In the genomic region with DNA sequence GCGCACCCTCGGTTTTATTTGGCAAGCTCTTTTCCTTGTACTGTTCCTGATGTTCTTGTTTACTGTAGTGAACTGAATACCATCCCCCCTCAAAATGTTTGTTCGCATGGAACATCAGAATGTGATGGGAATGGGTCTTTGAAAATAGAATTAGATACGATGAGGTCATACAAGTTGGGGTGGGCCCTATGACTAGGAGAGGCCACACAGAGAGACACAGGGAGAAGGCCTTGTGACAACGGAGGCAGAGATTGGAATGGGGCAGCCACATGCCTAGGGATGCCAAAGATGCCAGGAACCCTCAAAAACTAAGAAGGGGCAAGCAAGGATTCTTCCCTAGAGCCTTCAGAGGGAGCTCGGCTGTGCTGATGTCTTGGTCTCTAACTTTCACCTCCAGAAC, we compare ENCODE assay signal across 34 cellular contexts.
"Had no signal": no experiment of that assay in that cellular context is flagged by ENCODE, and none has a peak within 500 bp of the region (broad histone marks: within the 10 kb centered on the region; RNA-seq: fewer than 3 reads in every experiment).

No MANE protein-coding gene starts in this region.

- H3K9me3 ChIP-seq: adrenal gland, ascending aorta, body of pancreas had no signal

- H3K36me3 ChIP-seq: adrenal gland, ascending aorta, brain microvascular endothelial cell, breast epithelium, cardiac muscle cell had no signal

- H3K4me1 ChIP-seq: adrenal gland, ascending aorta, body of pancreas, breast epithelium had no signal

- H3K4me3 ChIP-seq: adrenal gland, ascending aorta, body of pancreas, breast epithelium, cardiac muscle cell had no signal

- H3K27ac ChIP-seq: adrenal gland, ascending aorta, body of pancreas, brain microvascular endothelial cell, breast epithelium, cardiac muscle cell had no signal

- H3K27me3 ChIP-seq: adrenal gland, ascending aorta, body of pancreas, brain microvascular endothelial cell, breast epithelium had no signal

- FAIRE-seq: astrocyte, bronchial epithelial cell had no signal

- DNase-seq: activated effector memory CD4-positive, alpha-beta T cell treated with anti-CD3 and anti-CD28 coated beads, Interleukin-2, amount 50 U/mL, for 16 hours; activated effector memory CD4-positive, alpha-beta T cell treated with Interleukin-2 at 50 U/mL for 16 hours; activated gamma-delta T cell; activated gamma-delta T cell treated with Interleukin-2 at 50 U/mL for 16 hours; activated naive CD4-positive, alpha-beta T cell; activated naive CD4-positive, alpha-beta T cell treated with anti-CD3 and anti-CD28 coated beads for 36 hours; activated naive CD4-positive, alpha-beta T cell treated with anti-CD3 and anti-CD28 coated beads, Interleukin-2, amount 10 ng/mL, durations not matched to agents 7 days and 5 days; activated naive CD4-positive, alpha-beta T cell treated with anti-CD3 and anti-CD28 coated beads, Interleukin-2, amount 50 U/mL, for 16 hours; activated naive CD4-positive, alpha-beta T cell treated with Interleukin-2 at 50 U/mL for 16 hours; activated naive CD8-positive, alpha-beta T cell treated with anti-CD3 and anti-CD28 coated beads for 36 hours; activated naive CD8-positive, alpha-beta T cell treated with anti-CD3 and anti-CD28 coated beads, Interleukin-2, amount 10 ng/mL, durations not matched to agents 7 days and 5 days; activated naive CD8-positive, alpha-beta T cell treated with anti-CD3 and anti-CD28 coated beads, Interleukin-2, amount 50 U/mL, for 24 hours; activated T-cell treated with anti-CD3 and anti-CD28 coated beads, Interleukin-2, amount 50 U/mL, for 1 hour; activated T-cell treated with anti-CD3 and anti-CD28 coated beads, Interleukin-2, amount 50 U/mL, for 24 hours; activated T-cell treated with anti-CD3 and anti-CD28 coated beads, Interleukin-2, amount 50 U/mL, for 4 hours; activated T-cell treated with anti-CD3 and anti-CD28 coated beads, Interleukin-2, amount 50 U/mL, for 48 hours; activated T-cell treated with anti-CD3 and anti-CD28 coated beads, Interleukin-2, amount 50 U/mL, for 72 hours; adrenal gland; amniotic stem cell; amygdala; anterior cingulate cortex; aorta; body of pancreas; brain microvascular endothelial cell; caudate nucleus; central memory CD4-positive, alpha-beta T cell; cerebellar nuclear complex had no signal

- ATAC-seq: activated naive CD4-positive, alpha-beta T cell treated with anti-CD3 and anti-CD28 coated beads, Interleukin-2, amount 50 U/mL, for 72 hours; activated naive CD8-positive, alpha-beta T cell treated with anti-CD3 and anti-CD28 coated beads, Interleukin-2, amount 50 U/mL, for 24 hours; activated T-cell treated with anti-CD3 and anti-CD28 coated beads, Interleukin-2, amount 50 U/mL, for 4 hours; activated T-cell treated with anti-CD3 and anti-CD28 coated beads, Interleukin-2, amount 50 U/mL, for 72 hours; activated T-helper 17 cell treated with anti-CD3 and anti-CD28 coated beads, Interleukin-2, amount 50 U/mL, for 72 hours; body of pancreas had no signal
